ENCODE assay signal across 8 cellular contexts in genomic region chr12:131928080-131928764, GRCh38. TPM values are rescaled to one million over a fixed set of nuclear protein-coding genes. Genes with fewer than 3 reads are reported as not detected.
DNase-seq lines count a peak whose midpoint lies in the region; ATAC-seq and TF ChIP-seq lines count a peak whose summit lies in the region.

No MANE protein-coding gene starts in this region.

- peak overlapping the region; percentile 87 for H3K27ac Mint-ChIP-seq in activated CD4-positive, alpha-beta memory T cell treated with anti-CD3 and anti-CD28 coated beads, Interleukin-2, amount 10 ng/mL, durations not matched to agents 7 days and 5 days

- POLR2A ChIA-PET in activated CD4-positive, alpha-beta memory T cell treated with anti-CD3 and anti-CD28 coated beads, Interleukin-2, amount 10 ng/mL, durations not matched to agents 7 days and 5 days (lab: Charles Lee) = interaction anchor here (0.8 to 3.8 kb wide), 4 partner anchors 22 to 250 kb away, joined by 3 to 34 read pairs (median 18); partner anchors contain the start of gene EP400

- no peak for DNase-seq in GM12864 (ENCODE audit: low read depth)
- DNase-seq in activated CD4-positive, alpha-beta memory T cell treated with anti-CD3 and anti-CD28 coated beads, Interleukin-2, amount 10 ng/mL, durations not matched to agents 7 days and 5 days = no peak
- DNase-seq in left ventricle myocardium inferior = no peak
- no peak for DNase-seq in NCI-H1417 treated with DMSO at 0.1 percent for 48 hours (lab: John Stamatoyannopoulos, UW)
- no peak for DNase-seq in SW 1271 (lab: John Stamatoyannopoulos, UW)

- peaks cover 17% of the 10 kb centered on the region for H3K36me3 Mint-ChIP-seq in activated CD4-positive, alpha-beta memory T cell treated with anti-CD3 and anti-CD28 coated beads, Interleukin-2, amount 10 ng/mL, durations not matched to agents 7 days and 5 days (ENCODE audit: low read depth)

- H3K27me3 Mint-ChIP-seq in activated CD4-positive, alpha-beta memory T cell treated with anti-CD3 and anti-CD28 coated beads, Interleukin-2, amount 10 ng/mL, durations not matched to agents 7 days and 5 days = no peaks in the 10 kb centered on the region

- TF ChIP-seq CTCF in GM12864 (IDR thresholded peaks at IDR 0.05; ENCODE audit: low read depth, low read length, missing control alignments) = no peak
- TF ChIP-seq CTCF in left ventricle myocardium inferior (IDR thresholded peaks at IDR 0.05; ENCODE audit: borderline replicate concordance) = no peak

- no peaks in the 10 kb centered on the region for H3K27me3 ChIP-seq in left ventricle myocardium inferior (ENCODE audit: low read depth)

- H3K4me1 Mint-ChIP-seq in activated CD4-positive, alpha-beta memory T cell treated with anti-CD3 and anti-CD28 coated beads, Interleukin-2, amount 10 ng/mL, durations not matched to agents 7 days and 5 days = peaks cover 31% of the 10 kb centered on the region

- H3K9me3 ChIP-seq in left ventricle myocardium inferior (replicated peaks) = no peaks in the 10 kb centered on the region

- H3K4me3 Mint-ChIP-seq in activated CD4-positive, alpha-beta memory T cell treated with anti-CD3 and anti-CD28 coated beads, Interleukin-2, amount 10 ng/mL, durations not matched to agents 7 days and 5 days = peak overlapping the region; percentile 83

- peaks cover 48% of the 10 kb centered on the region for H3K4me1 ChIP-seq in left ventricle myocardium inferior

- intact Hi-C loops in left ventricle myocardium inferior (cut with micrococcal nuclease) = no loop called here

- H3K4me3 ChIP-seq in GM12864 (ENCODE audit: low read depth, low read length) (peak overlapping the region; percentile 71), left ventricle myocardium inferior (peak overlapping the region; percentile 84), skin epidermis (peak overlapping the region; percentile 50 to 97 (median 90))

- no peaks in the 10 kb centered on the region for H3K9me3 Mint-ChIP-seq in activated CD4-positive, alpha-beta memory T cell treated with anti-CD3 and anti-CD28 coated beads, Interleukin-2, amount 10 ng/mL, durations not matched to agents 7 days and 5 days

- H3K36me3 ChIP-seq in left ventricle myocardium inferior = peaks cover 18% of the 10 kb centered on the region

- ATAC-seq in HG02981 (IDR thresholded peaks at IDR 0.05; ENCODE audit: unreplicated experiment) (peak; percentile 4), GM21367 (IDR thresholded peaks at IDR 0.05; ENCODE audit: unreplicated experiment) (no peak)

- H3K27ac ChIP-seq in left ventricle myocardium inferior (replicated peaks) = peak overlapping the region; percentile 98
- H3K27ac ChIP-seq in skin epidermis = peak overlapping the region in 20 of 21 experiments; percentile 62 to 95 (median 87)

- CTCF ChIA-PET in activated CD4-positive, alpha-beta memory T cell treated with anti-CD3 and anti-CD28 coated beads, Interleukin-2, amount 10 ng/mL, durations not matched to agents 7 days and 5 days (lab: Charles Lee) = interaction anchor here (0.6 to 1.2 kb wide), 5 partner anchors 9 to 660 kb away, joined by 3 to 8 read pairs (median 3); no protein-coding TSS in a partner anchor

RNA-seq across cellular contexts. Expression of gene PUS1, which starts 0.9 kb away (rescaled TPM):
- total RNA-seq in activated CD4-positive, alpha-beta memory T cell treated with anti-CD3 and anti-CD28 coated beads, Interleukin-2, amount 10 ng/mL, durations not matched to agents 7 days and 5 days = 10 to 100 TPM; 32.9 to 34.7 TPM
- total RNA-seq in left ventricle myocardium inferior = 7.7 TPM

RNA-seq across cellular contexts. Expression of gene EP400, which starts 21.5 kb away (rescaled TPM):
- 10 to 100 TPM; 42.2 to 43.4 TPM for total RNA-seq in activated CD4-positive, alpha-beta memory T cell treated with anti-CD3 and anti-CD28 coated beads, Interleukin-2, amount 10 ng/mL, durations not matched to agents 7 days and 5 days
- total RNA-seq in left ventricle myocardium inferior = 15.3 TPM

RNA-seq across cellular contexts. Expression of gene ULK1, which starts 33.8 kb away (rescaled TPM):
- total RNA-seq in activated CD4-positive, alpha-beta memory T cell treated with anti-CD3 and anti-CD28 coated beads, Interleukin-2, amount 10 ng/mL, durations not matched to agents 7 days and 5 days = 10 to 100 TPM; 35.2 to 42.2 TPM
- total RNA-seq in left ventricle myocardium inferior = 57.4 TPM
